ENCODE assay signal across 33 cellular contexts in the genomic region with DNA sequence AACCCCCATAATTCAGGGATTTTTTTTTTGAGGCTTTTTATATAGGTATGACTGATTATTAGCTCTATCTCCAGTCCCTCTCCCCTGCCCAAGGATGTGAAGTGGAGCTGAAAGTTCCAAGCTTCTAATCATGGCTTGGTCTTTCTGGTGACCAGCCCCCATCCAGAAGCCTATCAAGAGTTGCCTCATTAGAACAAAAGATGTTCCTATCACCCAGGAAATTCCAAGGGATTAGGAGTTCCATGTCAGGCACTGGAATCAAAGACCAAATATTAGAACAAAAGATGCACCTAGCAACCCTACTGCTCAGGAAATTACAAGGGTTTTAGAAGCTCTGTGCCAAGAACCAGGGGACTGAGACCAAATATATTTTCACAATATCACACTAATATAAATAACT.
"Had no signal": no experiment of that assay in that cellular context is flagged by ENCODE, and none has a peak within 500 bp of the region (broad histone marks: within the 10 kb centered on the region; RNA-seq: fewer than 3 reads in every experiment).

No MANE protein-coding gene starts in this region.

- H3K9ac ChIP-seq: KMS-11 had no signal

- H3K36me3 ChIP-seq: adrenal gland, MG63 had no signal

- H3K4me2 ChIP-seq: KMS-11 had no signal

- H3K4me3 ChIP-seq: adrenal gland, MG63, SK-N-MC had no signal

- H3K27ac ChIP-seq: adrenal gland, KMS-11, SK-N-MC had no signal

- H3K4me1 ChIP-seq: adrenal gland had no signal

- FAIRE-seq: bronchial epithelial cell, TTC549 had no signal

- ATAC-seq: activated T-cell treated with anti-CD3 and anti-CD28 coated beads, Interleukin-2, amount 50 U/mL, for 72 hours; Panc1; Right ventricle myocardium inferior; T-cell had no signal

- H3K27me3 ChIP-seq: adrenal gland, MG63 had no signal

- DNase-seq: activated CD4-positive, alpha-beta memory T cell treated with anti-CD3 and anti-CD28 coated beads, Interleukin-2, amount 10 ng/mL, durations not matched to agents 7 days and 5 days; activated CD4-positive, alpha-beta T cell treated with anti-CD3 and anti-CD28 coated beads, Interleukin-2, amount 50 U/mL, for 1 hour; activated CD4-positive, CD25-positive, alpha-beta regulatory T cell; activated CD8-positive, alpha-beta memory T cell treated with anti-CD3 and anti-CD28 coated beads, Interleukin-2, amount 50 U/mL, for 4 hours; activated naive CD4-positive, alpha-beta T cell treated with anti-CD3 and anti-CD28 coated beads, Interleukin-2, amount 50 U/mL, for 16 hours; activated naive CD8-positive, alpha-beta T cell treated with anti-CD3 and anti-CD28 coated beads, Interleukin-2, amount 10 ng/mL, durations not matched to agents 7 days and 5 days; activated T-cell treated with anti-CD3 and anti-CD28 coated beads, Interleukin-2, amount 50 U/mL, for 72 hours; adrenal gland; aorta; central memory CD4-positive, alpha-beta T cell; MG63; MV-4-11; NCI-H1092 treated with DMSO at 0.1 percent for 48 hours; NCI-H1417 treated with DMSO at 0.1 percent for 48 hours; NCI-H1694; NCI-H2029; NCI-H2107; NCI-H2171 treated with DMSO at 0.1 percent for 48 hours; NCI-H226; NCI-H510A; NCI-H526 treated with DMSO at 0.1 percent for 48 hours; NCI-H82; OCI-M1; RPMI8226; T-cell; T-helper 2 cell; T1000 had no signal

- H3K9me3 ChIP-seq: adrenal gland, MG63 had no signal
